ENCODE assay signal across 16 cellular contexts in genomic region chr1:24311731-24312130, GRCh38. TPM values are rescaled to one million over a fixed set of nuclear protein-coding genes. Genes with fewer than 3 reads are reported as not detected.
"Had no signal": no experiment of that assay in that cellular context is flagged by ENCODE, and none has a peak within 500 bp of the region (broad histone marks: within the 10 kb centered on the region; RNA-seq: fewer than 3 reads in every experiment).

No MANE protein-coding gene starts in this region.

- H3K27me3 ChIP-seq: right lobe of liver, transverse colon had no signal

- H2AFZ ChIP-seq: hepatocyte had no signal

- ATAC-seq: activated T-helper 17 cell treated with anti-CD3 and anti-CD28 coated beads, Interleukin-2, amount 50 U/mL, for 72 hours; effector memory CD8-positive, alpha-beta T cell; psoas muscle; right lobe of liver had no signal

- H3K4me3 ChIP-seq: hepatocyte, psoas muscle, right lobe of liver, spleen, transverse colon had no signal

- H3K36me3 ChIP-seq: neutrophil, right lobe of liver, spleen, transverse colon had no signal

- H3K9me3 ChIP-seq: neutrophil, psoas muscle, right lobe of liver, spleen, transverse colon had no signal

- H3K4me2 ChIP-seq: hepatocyte had no signal

- H3K27ac ChIP-seq: epithelial cell of prostate, hepatocyte, neutrophil, psoas muscle, right lobe of liver, spleen, transverse colon had no signal

- H3K4me1 ChIP-seq: psoas muscle, right lobe of liver, spleen, transverse colon had no signal

- H3K79me2 ChIP-seq: hepatocyte had no signal

- DNase-seq: activated CD4-positive, alpha-beta T cell treated with anti-CD3 and anti-CD28 coated beads, Interleukin-2, amount 50 U/mL, for 1 hour; activated naive CD4-positive, alpha-beta T cell treated with anti-CD3 and anti-CD28 coated beads, Interleukin-2, amount 10 ng/mL, durations not matched to agents 7 days and 5 days; activated T-cell treated with anti-CD3 and anti-CD28 coated beads for 4 hours; effector memory CD8-positive, alpha-beta T cell; naive B cell; psoas muscle; right lobe of liver; spleen; stimulated activated CD4-positive, alpha-beta T cell treated with anti-CD3 and anti-CD28 coated beads, Interleukin-1b, Interleukin-23, amount 100 ng/mL, for 48 hours; stimulated activated naive CD4-positive, alpha-beta T cell; transverse colon had no signal

RNA-seq across cellular contexts. Expression of gene GRHL3, which starts 7.4 kb away (rescaled TPM):
- total RNA-seq: activated CD8-positive, alpha-beta memory T cell treated with anti-CD3 and anti-CD28 coated beads for 36 hours; activated T-helper 17 cell treated with anti-CD3 and anti-CD28 coated beads, Interleukin-2, amount 50 U/mL, for 72 hours; spleen; transverse colon had no signal
